20 cellular contexts compared by ENCODE assay signal in the genomic region with DNA sequence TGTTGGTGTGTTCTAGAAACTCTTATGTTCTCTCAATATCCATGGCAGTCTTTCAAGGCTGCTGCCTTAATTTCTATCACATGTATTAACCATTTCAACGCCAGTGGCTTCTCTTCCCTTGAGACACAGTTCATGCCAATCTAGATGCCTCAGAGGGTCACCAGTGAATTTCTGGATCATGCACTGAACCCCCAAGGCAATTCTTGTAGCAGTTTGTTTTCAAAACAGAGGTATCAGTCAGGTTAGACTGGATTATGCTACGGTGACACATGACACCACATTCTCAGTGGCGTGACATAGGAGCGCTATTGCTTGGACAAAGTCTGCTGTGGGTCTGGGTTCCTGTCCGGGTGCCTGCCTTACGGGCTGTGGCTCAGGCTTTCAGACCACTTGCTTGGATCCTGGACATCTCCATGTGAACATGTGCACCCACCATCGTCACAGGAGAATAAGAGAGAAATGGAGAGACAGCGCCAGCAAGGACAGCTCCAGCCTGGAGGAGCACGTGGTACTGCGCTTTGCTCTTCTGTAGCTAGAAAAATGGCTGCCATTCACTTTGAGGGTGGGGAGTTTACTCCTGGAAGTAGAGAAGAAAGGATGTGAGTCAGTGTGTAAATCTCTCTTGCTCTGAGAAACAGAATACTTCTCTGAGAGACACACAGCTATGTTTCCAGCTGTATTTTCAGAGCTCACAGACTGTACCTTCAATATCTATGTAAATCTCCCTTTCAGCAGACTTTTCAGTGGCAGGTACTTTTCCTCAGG.
DNase-seq lines count a peak whose midpoint lies in the region; ATAC-seq, FAIRE-seq and TF ChIP-seq lines count a peak whose summit lies in the region.
"Had no signal": no experiment of that assay in that cellular context is flagged by ENCODE, and none has a peak within 500 bp of the region (broad histone marks: within the 10 kb centered on the region; RNA-seq: fewer than 3 reads in every experiment).

No MANE protein-coding gene starts in this region.

- peak overlapping the region; percentile 36 for H3K4me3 Mint-ChIP-seq in type B pancreatic cell
- no peak overlapping the region for H3K4me3 Mint-ChIP-seq in naive thymus-derived CD4-positive, alpha-beta T cell
- H3K4me3 Mint-ChIP-seq: CD4-positive, alpha-beta memory T cell; HFFc6; IgD-negative memory B cell had no signal

- peaks cover 9% of the 10 kb centered on the region for H3K4me1 Mint-ChIP-seq in type B pancreatic cell (ENCODE audit: unreplicated experiment)
- peaks cover 0 to 2% (median 0%) of the 10 kb centered on the region in 7 donors for H3K4me1 Mint-ChIP-seq in naive thymus-derived CD4-positive, alpha-beta T cell
- H3K4me1 Mint-ChIP-seq: CD4-positive, alpha-beta memory T cell; IgD-negative memory B cell had no signal

- H3K27ac Mint-ChIP-seq in type B pancreatic cell, result peak overlapping the region; percentile 46
- no peak overlapping the region for H3K27ac Mint-ChIP-seq in naive thymus-derived CD4-positive, alpha-beta T cell
- H3K27ac Mint-ChIP-seq: CD4-positive, alpha-beta memory T cell; HFFc6; IgD-negative memory B cell had no signal

- peak; percentile 87 for FAIRE-seq in bronchial epithelial cell (lab: Jason Lieb, UNC)
- FAIRE-seq: A549, GM12892 had no signal

- TF ChIP-seq CTCF in bronchial epithelial cell (IDR thresholded peaks at IDR 0.05; ENCODE audit: insufficient read depth, low read length, severe bottlenecking), result no peak
- TF ChIP-seq CTCF in type B pancreatic cell (conservative IDR thresholded peaks at IDR 0.05), result no peak

- no peak overlapping the region for H3K27ac ChIP-seq in naive thymus-derived CD4-positive, alpha-beta T cell (ENCODE audit: low read depth, low read length)
- H3K27ac ChIP-seq: A549, C4-2B, HL-60, KMS-11 had no signal

- H3K4me3 ChIP-seq in bronchial epithelial cell (ENCODE audit: low read depth, low read length), result no peak overlapping the region
- no peak overlapping the region for H3K4me3 ChIP-seq in naive thymus-derived CD4-positive, alpha-beta T cell (ENCODE audit: low read length)
- H3K4me3 ChIP-seq: A549 had no signal

- peaks cover 8% of the 10 kb centered on the region for H3K9me3 Mint-ChIP-seq in type B pancreatic cell
- H3K9me3 Mint-ChIP-seq in naive thymus-derived CD4-positive, alpha-beta T cell, result peaks cover 0 to 11% (median 2%) of the 10 kb centered on the region in 11 donors

- CTCF ChIA-PET in naive thymus-derived CD4-positive, alpha-beta T cell (lab: Charles Lee), result no interaction called here

- H3K27me3 ChIP-seq in bronchial epithelial cell (ENCODE audit: control insufficient read depth, insufficient read depth, low read length), result no peaks in the 10 kb centered on the region
- H3K27me3 ChIP-seq in naive thymus-derived CD4-positive, alpha-beta T cell (ENCODE audit: control insufficient read depth in 2 of 2, insufficient read depth in 2 of 2, low read length in 2 of 2), result no peaks in the 10 kb centered on the region
- H3K27me3 ChIP-seq: BE2C had no signal

- H3K9me3 ChIP-seq in naive thymus-derived CD4-positive, alpha-beta T cell (ENCODE audit: control insufficient read depth in 2 of 3, low read length in 3 of 3), result no peaks in the 10 kb centered on the region
- H3K9me3 ChIP-seq: A549, BE2C had no signal

- H3K4me1 ChIP-seq in naive thymus-derived CD4-positive, alpha-beta T cell (ENCODE audit: control insufficient read depth in 2 of 2, insufficient read depth in 2 of 2, low read length in 2 of 2), result no peaks in the 10 kb centered on the region
- H3K4me1 ChIP-seq: A549, BE2C had no signal

- POLR2A ChIA-PET in naive thymus-derived CD4-positive, alpha-beta T cell (lab: Charles Lee), result no interaction called here

- intact Hi-C loops in naive thymus-derived CD4-positive, alpha-beta T cell (cut with micrococcal nuclease), result no loop called here

- no peaks in the 10 kb centered on the region for H3K36me3 ChIP-seq in bronchial epithelial cell (ENCODE audit: control insufficient read depth, insufficient read depth, low read length)
- H3K36me3 ChIP-seq in naive thymus-derived CD4-positive, alpha-beta T cell (ENCODE audit: control insufficient read depth in 2 of 3, insufficient read depth in 3 of 3, low read length in 3 of 3), result no peaks in the 10 kb centered on the region
- H3K36me3 ChIP-seq: BE2C had no signal

- DNase-seq in HT1080 (ENCODE audit: low read depth) (peak; percentile 64), RPMI7951 (ENCODE audit: low read depth) (peak; percentile 1), bronchial epithelial cell (ENCODE audit: low read depth) (peak; percentile 12), type B pancreatic cell (ENCODE audit: extremely low spot score, unreplicated experiment) (no peak), epidermal melanocyte (ENCODE audit: insufficient read length, low spot score) (no peak), HUDEP-2 (lab: John Stamatoyannopoulos, UW; ENCODE audit: unreplicated experiment in 76 of 76) (no peak)
- no peak for DNase-seq in naive thymus-derived CD4-positive, alpha-beta T cell
- DNase-seq: BE2C; CD4-positive, alpha-beta memory T cell; DMS79; EL; GDM1; HCEC 1CT; HFFc6 had no signal

- no peak for ATAC-seq in naive thymus-derived CD4-positive, alpha-beta T cell
- ATAC-seq: A549 had no signal

- H3K36me3 Mint-ChIP-seq in type B pancreatic cell, result no peaks in the 10 kb centered on the region
- no peaks in the 10 kb centered on the region for H3K36me3 Mint-ChIP-seq in naive thymus-derived CD4-positive, alpha-beta T cell
- H3K36me3 Mint-ChIP-seq: CD4-positive, alpha-beta memory T cell had no signal

- H3K27me3 Mint-ChIP-seq in type B pancreatic cell, result no peaks in the 10 kb centered on the region
- peaks cover 0 to 18% (median 0%) of the 10 kb centered on the region in 5 donors for H3K27me3 Mint-ChIP-seq in naive thymus-derived CD4-positive, alpha-beta T cell
- H3K27me3 Mint-ChIP-seq: IgD-negative memory B cell had no signal

Comparison
In these comparisons a context has a peak if more than half of its experiments do, and no peak if none do; other contexts are left out.
1. DNase-seq: peak in HT1080 (single experiment), RPMI7951 (single experiment) and bronchial epithelial cell (single experiment); none in type B pancreatic cell (single experiment), epidermal melanocyte (single experiment), HUDEP-2 (0 of 76) and naive thymus-derived CD4-positive, alpha-beta T cell (0 of 9).